10 cellular contexts compared by ENCODE assay signal in genomic region chr3:3177861-3178497, GRCh38. TPM values are rescaled to one million over a fixed set of nuclear protein-coding genes. Genes with fewer than 3 reads are reported as not detected.
DNase-seq lines count a peak whose midpoint lies in the region; ATAC-seq and TF ChIP-seq lines count a peak whose summit lies in the region.
"Had no signal": no experiment of that assay in that cellular context is flagged by ENCODE, and none has a peak within 500 bp of the region (broad histone marks: within the 10 kb centered on the region; RNA-seq: fewer than 3 reads in every experiment).

No MANE protein-coding gene starts in this region.

- H3K27ac Mint-ChIP-seq in activated naive CD4-positive, alpha-beta T cell treated with anti-CD3 and anti-CD28 coated beads, Interleukin-2, amount 10 ng/mL, durations not matched to agents 7 days and 5 days = peak overlapping the region; percentile 90
- peak overlapping the region; percentile 83 for H3K27ac Mint-ChIP-seq in activated CD8-positive, alpha-beta T cell treated with anti-CD3 and anti-CD28 coated beads, Interleukin-2, amount 10 ng/mL, durations not matched to agents 7 days and 5 days
- peak overlapping the region; percentile 92 to 98 (median 96) for H3K27ac Mint-ChIP-seq in immature natural killer cell

- H3K27me3 Mint-ChIP-seq in activated naive CD4-positive, alpha-beta T cell treated with anti-CD3 and anti-CD28 coated beads, Interleukin-2, amount 10 ng/mL, durations not matched to agents 7 days and 5 days = peaks cover 9% of the 10 kb centered on the region
- H3K27me3 Mint-ChIP-seq in activated CD8-positive, alpha-beta T cell treated with anti-CD3 and anti-CD28 coated beads, Interleukin-2, amount 10 ng/mL, durations not matched to agents 7 days and 5 days (ENCODE audit: low read depth) = peaks cover 5% of the 10 kb centered on the region
- peaks cover 0 to 6% (median 4%) of the 10 kb centered on the region in 3 donors for H3K27me3 Mint-ChIP-seq in immature natural killer cell (ENCODE audit: low read depth in 3 of 3)

- CTCF ChIA-PET in activated naive CD4-positive, alpha-beta T cell treated with anti-CD3 and anti-CD28 coated beads, Interleukin-2, amount 10 ng/mL, durations not matched to agents 7 days and 5 days (lab: Charles Lee) = interaction anchor here (0.6 to 1.0 kb wide), 3 partner anchors 14 to 1143 kb away, joined by 3 to 4 read pairs (median 4); no protein-coding TSS in a partner anchor
- CTCF ChIA-PET in activated CD8-positive, alpha-beta T cell treated with anti-CD3 and anti-CD28 coated beads, Interleukin-2, amount 10 ng/mL, durations not matched to agents 7 days and 5 days (lab: Charles Lee) = interaction anchor here (0.8 to 0.9 kb wide), 2 partner anchors 23 to 29 kb away, joined by 3 to 4 read pairs; no protein-coding TSS in a partner anchor

- peak overlapping the region; percentile 93 for H3K4me3 Mint-ChIP-seq in activated naive CD4-positive, alpha-beta T cell treated with anti-CD3 and anti-CD28 coated beads, Interleukin-2, amount 10 ng/mL, durations not matched to agents 7 days and 5 days
- peak overlapping the region; percentile 85 for H3K4me3 Mint-ChIP-seq in activated CD8-positive, alpha-beta T cell treated with anti-CD3 and anti-CD28 coated beads, Interleukin-2, amount 10 ng/mL, durations not matched to agents 7 days and 5 days
- H3K4me3 Mint-ChIP-seq in immature natural killer cell = peak overlapping the region; percentile 88 to 99 (median 93)

- H3K27ac ChIP-seq in upper lobe of right lung = no peak overlapping the region

- peaks cover 66% of the 10 kb centered on the region for H3K4me1 Mint-ChIP-seq in activated naive CD4-positive, alpha-beta T cell treated with anti-CD3 and anti-CD28 coated beads, Interleukin-2, amount 10 ng/mL, durations not matched to agents 7 days and 5 days
- H3K4me1 Mint-ChIP-seq in activated CD8-positive, alpha-beta T cell treated with anti-CD3 and anti-CD28 coated beads, Interleukin-2, amount 10 ng/mL, durations not matched to agents 7 days and 5 days (ENCODE audit: low read depth) = peaks cover 59% of the 10 kb centered on the region
- peaks cover 63 to 68% of the 10 kb centered on the region in 2 donors for H3K4me1 Mint-ChIP-seq in immature natural killer cell

- intact Hi-C loops in upper lobe of right lung (cut with DNase I) = no loop called here

- H3K9me3 Mint-ChIP-seq in activated naive CD4-positive, alpha-beta T cell treated with anti-CD3 and anti-CD28 coated beads, Interleukin-2, amount 10 ng/mL, durations not matched to agents 7 days and 5 days = no peaks in the 10 kb centered on the region
- H3K9me3 Mint-ChIP-seq in activated CD8-positive, alpha-beta T cell treated with anti-CD3 and anti-CD28 coated beads, Interleukin-2, amount 10 ng/mL, durations not matched to agents 7 days and 5 days (ENCODE audit: insufficient read depth) = no peaks in the 10 kb centered on the region
- H3K9me3 Mint-ChIP-seq in immature natural killer cell = no peaks in the 10 kb centered on the region

- no peaks in the 10 kb centered on the region for H3K27me3 ChIP-seq in upper lobe of right lung
- H3K27me3 ChIP-seq in H7 (ENCODE audit: control insufficient read depth, insufficient read depth, low read length) = no peaks in the 10 kb centered on the region; the same call in 1 of the 2 replicates

- peaks cover 25% of the 10 kb centered on the region for H3K36me3 ChIP-seq in upper lobe of right lung
- peaks cover 4% of the 10 kb centered on the region for H3K36me3 ChIP-seq in H7 (replicated peaks; ENCODE audit: control insufficient read depth, insufficient read depth, low read length)

- H3K4me3 ChIP-seq in upper lobe of right lung = peak overlapping the region; percentile 97
- no peak overlapping the region for H3K4me3 ChIP-seq in H7 (ENCODE audit: insufficient read depth, low read depth, low read length)

- POLR2A ChIA-PET in activated CD8-positive, alpha-beta T cell treated with anti-CD3 and anti-CD28 coated beads, Interleukin-2, amount 10 ng/mL, durations not matched to agents 7 days and 5 days (lab: Charles Lee) = no interaction called here

- peak; percentile 27 for DNase-seq in activated naive CD4-positive, alpha-beta T cell treated with anti-CD3 and anti-CD28 coated beads, Interleukin-2, amount 10 ng/mL, durations not matched to agents 7 days and 5 days
- no peak for DNase-seq in activated naive CD4-positive, alpha-beta T cell (lab: John Stamatoyannopoulos, UW)
- DNase-seq in activated CD8-positive, alpha-beta T cell treated with anti-CD3 and anti-CD28 coated beads, Interleukin-2, amount 10 ng/mL, durations not matched to agents 7 days and 5 days = no peak
- no peak for DNase-seq in immature natural killer cell
- DNase-seq in upper lobe of right lung = no peak
- DNase-seq in hypothalamus (lab: John Stamatoyannopoulos, UW) = no peak
- DNase-seq in H7 = no peak
- DNase-seq: DMS79 treated with DMSO at 0.1 percent for 48 hours had no signal

- no peak for ATAC-seq in activated CD8-positive, alpha-beta T cell treated with anti-CD3 and anti-CD28 coated beads, Interleukin-2, amount 10 ng/mL, durations not matched to agents 7 days and 5 days
- ATAC-seq in upper lobe of right lung = no peak
- no peak for ATAC-seq in activated CD4-positive, CD25-positive, alpha-beta regulatory T cell treated with anti-CD3 and anti-CD28 coated beads, Interleukin-2, amount 50 U/mL, for 24 hours
- ATAC-seq: sciatic nerve had no signal

- no peaks in the 10 kb centered on the region for H3K9me3 ChIP-seq in upper lobe of right lung

- peaks cover 46% of the 10 kb centered on the region for H3K36me3 Mint-ChIP-seq in activated naive CD4-positive, alpha-beta T cell treated with anti-CD3 and anti-CD28 coated beads, Interleukin-2, amount 10 ng/mL, durations not matched to agents 7 days and 5 days
- H3K36me3 Mint-ChIP-seq in activated CD8-positive, alpha-beta T cell treated with anti-CD3 and anti-CD28 coated beads, Interleukin-2, amount 10 ng/mL, durations not matched to agents 7 days and 5 days (ENCODE audit: low read depth) = peaks cover 39% of the 10 kb centered on the region
- peaks cover 10 to 22% (median 16%) of the 10 kb centered on the region in 3 donors for H3K36me3 Mint-ChIP-seq in immature natural killer cell

- no peak for TF ChIP-seq CTCF in upper lobe of right lung (IDR thresholded peaks at IDR 0.05)

- H3K4me1 ChIP-seq in upper lobe of right lung = peaks cover 28% of the 10 kb centered on the region

RNA-seq across cellular contexts. Expression of gene CRBN, which starts 1.5 kb away (rescaled TPM):
- total RNA-seq in activated CD8-positive, alpha-beta T cell treated with anti-CD3 and anti-CD28 coated beads, Interleukin-2, amount 10 ng/mL, durations not matched to agents 7 days and 5 days = 10 to 100 TPM; 52.0 to 56.7 TPM
- 100 to 1,000 TPM; 171 to 176 (median 174) TPM for polyA plus RNA-seq in immature natural killer cell
- total RNA-seq in upper lobe of right lung = 56.0 TPM
- 20.5 and 32.6 TPM in 2 replicates for total RNA-seq in H7 (2014; rRNA removed; shearing (Covaris generic))

RNA-seq across cellular contexts. Expression of gene TRNT1, which starts 51.2 kb away (rescaled TPM):
- 10 to 100 TPM; 33.4 to 33.6 TPM for total RNA-seq in activated CD8-positive, alpha-beta T cell treated with anti-CD3 and anti-CD28 coated beads, Interleukin-2, amount 10 ng/mL, durations not matched to agents 7 days and 5 days
- 10 to 100 TPM in 2 of 3 donors, 1 to 10 TPM in 1; 7.4 to 18.7 (median 15.9) TPM for polyA plus RNA-seq in immature natural killer cell
- total RNA-seq in upper lobe of right lung = 27.3 TPM
- 14.3 and 14.7 TPM in 2 replicates for total RNA-seq in H7 (2014; rRNA removed; shearing (Covaris generic))
